ENCODE assay signal across 9 cellular contexts in the genomic region with DNA sequence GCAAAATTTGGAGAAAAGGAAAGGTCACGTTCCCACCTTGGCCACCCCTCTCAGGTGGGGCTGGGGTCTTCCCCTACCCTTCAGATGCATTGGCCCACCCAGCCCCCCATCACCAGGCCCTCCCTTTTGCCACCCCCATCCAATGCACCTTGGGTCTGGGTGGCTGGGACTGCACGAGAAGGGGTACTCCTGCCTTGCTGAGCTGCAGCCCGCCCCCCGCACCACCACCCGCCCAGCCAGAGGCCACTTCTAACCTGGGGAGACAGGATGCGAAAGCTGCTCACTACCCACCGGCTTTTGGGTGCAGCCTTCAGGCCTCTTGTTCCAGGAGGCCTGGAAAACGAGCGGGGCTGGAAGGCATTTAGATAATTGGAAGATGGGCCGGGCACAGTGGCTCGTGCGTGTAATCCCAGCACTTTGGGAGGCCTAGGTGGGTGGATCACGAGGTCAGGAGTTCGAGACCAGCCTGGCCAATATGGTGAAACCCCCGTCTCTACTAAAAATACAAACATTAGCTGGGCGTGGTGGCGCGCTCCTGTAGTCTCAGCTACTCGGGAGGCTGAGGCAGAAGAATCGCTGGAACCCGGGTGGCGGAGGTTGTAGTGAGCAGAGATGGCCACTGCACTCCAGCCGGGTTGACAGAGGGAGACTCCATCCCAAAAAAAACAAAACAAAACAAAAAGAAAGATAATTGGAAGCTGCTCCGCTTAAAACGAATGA. TPM values are rescaled to one million over a fixed set of nuclear protein-coding genes. Genes with fewer than 3 reads are reported as not detected.
DNase-seq lines count a peak whose midpoint lies in the region; ATAC-seq and TF ChIP-seq lines count a peak whose summit lies in the region.
"Had no signal": no experiment of that assay in that cellular context is flagged by ENCODE, and none has a peak within 500 bp of the region (broad histone marks: within the 10 kb centered on the region; RNA-seq: fewer than 3 reads in every experiment).

No MANE protein-coding gene starts in this region.

- peaks cover 2% of the 10 kb centered on the region for H3K27me3 ChIP-seq in H7 (ENCODE audit: control insufficient read depth, insufficient read depth, low read length)
- H3K27me3 ChIP-seq in hepatocyte = no peaks in the 10 kb centered on the region

- no peaks in the 10 kb centered on the region for H4K20me1 ChIP-seq in hepatocyte (ENCODE audit: insufficient read depth, poor library complexity, severe bottlenecking)

- H3K27ac ChIP-seq in hepatocyte = peak overlapping the region; percentile 91

- peak overlapping the region; percentile 90 for H3K4me2 ChIP-seq in hepatocyte

- peaks cover 30% of the 10 kb centered on the region for H3K4me1 ChIP-seq in hepatocyte (ENCODE audit: insufficient read depth)

- H3K36me3 ChIP-seq in H7 (replicated peaks; ENCODE audit: control insufficient read depth, insufficient read depth, low read length) (no peaks in the 10 kb centered on the region), hepatocyte (replicated peaks; ENCODE audit: insufficient read depth, low read depth) (no peaks in the 10 kb centered on the region)

- peaks cover 28% of the 10 kb centered on the region for H3K36me3 Mint-ChIP-seq in activated CD4-positive, alpha-beta memory T cell treated with anti-CD3 and anti-CD28 coated beads for 36 hours
- peaks cover 28% of the 10 kb centered on the region for H3K36me3 Mint-ChIP-seq in stimulated activated effector memory CD8-positive, alpha-beta T cell treated with anti-CD3 and anti-CD28 coated beads, Interleukin-12 subunit alpha, Interleukin-12 subunit beta, amount 100 ng/mL, for 72 hours

- H3K4me3 Mint-ChIP-seq in activated CD4-positive, alpha-beta memory T cell treated with anti-CD3 and anti-CD28 coated beads for 36 hours = peak overlapping the region; percentile 95
- peak overlapping the region; percentile 99 for H3K4me3 Mint-ChIP-seq in stimulated activated effector memory CD8-positive, alpha-beta T cell treated with anti-CD3 and anti-CD28 coated beads, Interleukin-12 subunit alpha, Interleukin-12 subunit beta, amount 100 ng/mL, for 72 hours

- CTCF ChIA-PET in activated CD4-positive, alpha-beta memory T cell treated with anti-CD3 and anti-CD28 coated beads for 36 hours (lab: Charles Lee) = interaction anchor here (1.1 to 3.2 kb wide), 3 partner anchors 9 to 24 kb away, joined by 3 to 29 read pairs (median 8); a partner anchor contains a TSS

- 88% methylated on average over 25 of the region's 25 CpGs for WGBS in hepatocyte (ENCODE audit: low lambda C conversion rate, missing lambda C conversion rate)

- H3K79me2 ChIP-seq in hepatocyte = peaks cover 22% of the 10 kb centered on the region

- H3K4me1 Mint-ChIP-seq in activated CD4-positive, alpha-beta memory T cell treated with anti-CD3 and anti-CD28 coated beads for 36 hours (ENCODE audit: low read depth) = peaks cover 26% of the 10 kb centered on the region
- H3K4me1 Mint-ChIP-seq in stimulated activated effector memory CD8-positive, alpha-beta T cell treated with anti-CD3 and anti-CD28 coated beads, Interleukin-12 subunit alpha, Interleukin-12 subunit beta, amount 100 ng/mL, for 72 hours = peaks cover 42% of the 10 kb centered on the region

- POLR2A ChIA-PET in activated CD4-positive, alpha-beta memory T cell treated with anti-CD3 and anti-CD28 coated beads for 36 hours (lab: Charles Lee) = interaction anchor here (2.2 to 2.5 kb wide), 2 partner anchors 26 to 27 kb away, joined by 12 read pairs; a partner anchor contains a TSS

- H3K9me2 ChIP-seq in hepatocyte (replicated peaks; ENCODE audit: insufficient read depth) = no peaks in the 10 kb centered on the region

- no peaks in the 10 kb centered on the region for H3K27me3 Mint-ChIP-seq in activated CD4-positive, alpha-beta memory T cell treated with anti-CD3 and anti-CD28 coated beads for 36 hours

- intact Hi-C loops in activated CD4-positive, alpha-beta memory T cell treated with anti-CD3 and anti-CD28 coated beads for 36 hours (cut with micrococcal nuclease) = loop anchor here (1.0 to 5.0 kb wide), 4 partner anchors 8 to 112 kb away; a partner anchor contains a TSS

- no peaks in the 10 kb centered on the region for H3K9me3 ChIP-seq in hepatocyte (ENCODE audit: low read depth)

- ATAC-seq in stimulated activated effector memory CD8-positive, alpha-beta T cell treated with anti-CD3 and anti-CD28 coated beads, Interleukin-12 subunit alpha, Interleukin-12 subunit beta, amount 100 ng/mL, for 72 hours = no peak
- ATAC-seq in HG03354 (IDR thresholded peaks at IDR 0.05; ENCODE audit: poor library complexity, severe bottlenecking, unreplicated experiment) = no peak
- no peak for ATAC-seq in HG03520 (IDR thresholded peaks at IDR 0.05; ENCODE audit: unreplicated experiment)

- H3K4me3 ChIP-seq in H7 (ENCODE audit: insufficient read depth, low read depth, low read length) (no peak overlapping the region), hepatocyte (peak overlapping the region; percentile 70)

- peak overlapping the region; percentile 87 for H2AFZ ChIP-seq in hepatocyte

- peak; percentile 29 for DNase-seq in H7
- DNase-seq in activated CD4-positive, alpha-beta memory T cell treated with anti-CD3 and anti-CD28 coated beads for 36 hours = no peak
- no peak for DNase-seq in hepatocyte (ENCODE audit: low spot score)
- DNase-seq in stimulated activated effector memory CD8-positive, alpha-beta T cell treated with anti-CD3 and anti-CD28 coated beads, Interleukin-12 subunit alpha, Interleukin-12 subunit beta, amount 100 ng/mL, for 72 hours (ENCODE audit: low spot score in 2 of 2) = no peak
- no peak for DNase-seq in NCI-H146 treated with DMSO at 0.1 percent for 48 hours (lab: John Stamatoyannopoulos, UW; ENCODE audit: unreplicated experiment)
- DNase-seq in stimulated activated CD4-positive, alpha-beta T cell treated with anti-CD3 and anti-CD28 coated beads, Interleukin-2, amount 100 ng/mL, for 24 hours = no peak

- TF ChIP-seq CTCF in hepatocyte (IDR thresholded peaks at IDR 0.05; ENCODE audit: poor library complexity) = no peak

- H3K27ac Mint-ChIP-seq in activated CD4-positive, alpha-beta memory T cell treated with anti-CD3 and anti-CD28 coated beads for 36 hours = peak overlapping the region; percentile 98
- H3K27ac Mint-ChIP-seq in stimulated activated effector memory CD8-positive, alpha-beta T cell treated with anti-CD3 and anti-CD28 coated beads, Interleukin-12 subunit alpha, Interleukin-12 subunit beta, amount 100 ng/mL, for 72 hours = peak overlapping the region; percentile 98

- H3K9me3 Mint-ChIP-seq in activated CD4-positive, alpha-beta memory T cell treated with anti-CD3 and anti-CD28 coated beads for 36 hours = no peaks in the 10 kb centered on the region
- no peaks in the 10 kb centered on the region for H3K9me3 Mint-ChIP-seq in stimulated activated effector memory CD8-positive, alpha-beta T cell treated with anti-CD3 and anti-CD28 coated beads, Interleukin-12 subunit alpha, Interleukin-12 subunit beta, amount 100 ng/mL, for 72 hours

RNA-seq across cellular contexts. Expression of a gene that starts 1.2 kb away (rescaled TPM):
- 30.7 and 32.6 TPM in 2 replicates for total RNA-seq in H7 (2014; rRNA removed; shearing (Covaris generic))
- 100 to 1,000 TPM; 120 to 128 TPM for total RNA-seq in activated CD4-positive, alpha-beta memory T cell treated with anti-CD3 and anti-CD28 coated beads for 36 hours
- total RNA-seq in hepatocyte = 15.1 and 15.7 TPM in 2 replicates
- polyA plus RNA-seq in hepatocyte = 20.0 and 21.9 TPM in 2 replicates

RNA-seq across cellular contexts. Expression of a gene that starts 8.3 kb away (rescaled TPM):
- 57.7 and 74.5 TPM in 2 replicates for total RNA-seq in H7 (2014; rRNA removed; shearing (Covaris generic))
- 10 to 100 TPM; 50.1 to 51.9 TPM for total RNA-seq in activated CD4-positive, alpha-beta memory T cell treated with anti-CD3 and anti-CD28 coated beads for 36 hours
- total RNA-seq in hepatocyte = 40.9 and 46.7 TPM in 2 replicates
- polyA plus RNA-seq in hepatocyte = 17.6 and 21.2 TPM in 2 replicates

RNA-seq across cellular contexts. Expression of a gene that starts 13.6 kb away (rescaled TPM):
- total RNA-seq in H7 (2014; rRNA removed; shearing (Covaris generic)) = 0.11 and 0.94 TPM in 2 replicates
- under 1 TPM in 1 of 2 experiments, not detected in 1; 0.17 TPM for total RNA-seq in activated CD4-positive, alpha-beta memory T cell treated with anti-CD3 and anti-CD28 coated beads for 36 hours
- total RNA-seq in hepatocyte = 0.63 TPM in 1 of 2 replicates, not detected in the other
- polyA plus RNA-seq in hepatocyte = 0.51 TPM in 1 of 2 replicates, not detected in the other
- total RNA-seq: sciatic nerve had no signal

RNA-seq across cellular contexts. Expression of a gene that starts 25.5 kb away (rescaled TPM):
- total RNA-seq in H7 (2014; rRNA removed; shearing (Covaris generic)) = 3.1 and 4.4 TPM in 2 replicates
- total RNA-seq in activated CD4-positive, alpha-beta memory T cell treated with anti-CD3 and anti-CD28 coated beads for 36 hours = 1 to 10 TPM; 9.1 to 10.0 TPM
- total RNA-seq in hepatocyte = 13.8 and 15.9 TPM in 2 replicates
- 19.7 and 21.8 TPM in 2 replicates for polyA plus RNA-seq in hepatocyte

RNA-seq across cellular contexts. Expression of a gene that starts 27.3 kb away (rescaled TPM):
- total RNA-seq in H7 (2014; rRNA removed; shearing (Covaris generic)) = 90.8 and 107 TPM in 2 replicates
- 10 to 100 TPM; 50.6 to 51.4 TPM for total RNA-seq in activated CD4-positive, alpha-beta memory T cell treated with anti-CD3 and anti-CD28 coated beads for 36 hours
- 9.6 and 11.7 TPM in 2 replicates for total RNA-seq in hepatocyte
- 31.7 and 36.0 TPM in 2 replicates for polyA plus RNA-seq in hepatocyte
